Comparison of ENCODE assay signal across 8 cellular contexts in genomic region chr6:57173056-57173885, GRCh38.
DNase-seq lines count a peak whose midpoint lies in the region; ATAC-seq and TF ChIP-seq lines count a peak whose summit lies in the region.

No MANE protein-coding gene starts in this region.

- DNase-seq in DMS 273 treated with DMSO at 0.1 percent for 48 hours (lab: John Stamatoyannopoulos, UW) (peak; percentile 18), HUDEP-2 (lab: John Stamatoyannopoulos, UW; ENCODE audit: unreplicated experiment in 76 of 76) (peak in 49 of 76 experiments; percentile 12 to 67 (median 38)), cardiac fibroblast (ENCODE audit: low read depth in 2 of 2) (peak; percentile 34 to 44), left kidney (ENCODE audit: low read depth, low spot score) (peak; percentile 59), AML-193 (lab: John Stamatoyannopoulos, UW) (no peak), T1000 (lab: John Stamatoyannopoulos, UW) (no peak)
- DNase-seq in stimulated activated CD4-positive, alpha-beta T cell treated with anti-CD3 and anti-CD28 coated beads, TNF-alpha, amount 100 ng/mL, for 48 hours (ENCODE audit: low read depth in 3 of 3) = peak in 2 of 3 donors; percentile 11

- no peak for TF ChIP-seq CTCF in cardiac fibroblast (IDR thresholded peaks at IDR 0.05; ENCODE audit: low read depth, low read length)

- peak; percentile 18 for ATAC-seq in SK-N-SH treated with all-trans-retinoic acid at 6 μM for 48 hours

- H3K4me3 ChIP-seq in cardiac fibroblast (replicated peaks in 1 of 2; ENCODE audit: low read depth in 2 of 2, low read length in 2 of 2) = peak overlapping the region; percentile 64 to 77

TF ChIP-seq in SK-N-SH treated with all-trans-retinoic acid at 6 μM for 48 hours, 23 proteins besides CTCF, POLR2A, EP300 and RAD21:
- TF ChIP-seq ZFP3 (CRISPR knock-in tag; IDR thresholded peaks at IDR 0.05) (no peak), TCF4 (CRISPR knock-in tag; IDR thresholded peaks at IDR 0.05; ENCODE audit: borderline replicate concordance) (no peak), RARB (CRISPR knock-in tag; IDR thresholded peaks at IDR 0.05) (no peak), GLIS3 (CRISPR knock-in tag; IDR thresholded peaks at IDR 0.05) (no peak), ZNF70 (CRISPR knock-in tag; IDR thresholded peaks at IDR 0.05) (no peak)
- TF ChIP-seq, protein P1, sequence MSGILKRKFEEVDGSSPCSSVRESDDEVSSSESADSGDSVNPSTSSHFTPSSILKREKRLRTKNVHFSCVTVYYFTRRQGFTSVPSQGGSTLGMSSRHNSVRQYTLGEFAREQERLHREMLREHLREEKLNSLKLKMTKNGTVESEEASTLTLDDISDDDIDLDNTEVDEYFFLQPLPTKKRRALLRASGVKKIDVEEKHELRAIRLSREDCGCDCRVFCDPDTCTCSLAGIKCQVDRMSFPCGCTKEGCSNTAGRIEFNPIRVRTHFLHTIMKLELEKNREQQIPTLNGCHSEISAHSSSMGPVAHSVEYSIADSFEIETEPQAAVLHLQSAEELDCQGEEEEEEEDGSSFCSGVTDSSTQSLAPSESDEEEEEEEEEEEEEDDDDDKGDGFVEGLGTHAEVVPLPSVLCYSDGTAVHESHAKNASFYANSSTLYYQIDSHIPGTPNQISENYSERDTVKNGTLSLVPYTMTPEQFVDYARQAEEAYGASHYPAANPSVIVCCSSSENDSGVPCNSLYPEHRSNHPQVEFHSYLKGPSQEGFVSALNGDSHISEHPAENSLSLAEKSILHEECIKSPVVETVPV (CRISPR knock-in tag; IDR thresholded peaks at IDR 0.05) = no peak
TF ChIP-seq in SK-N-SH treated with all-trans-retinoic acid at 6 μM for 48 hours: peak in this region for 0.

Comparison
In these comparisons a context has a peak if more than half of its experiments do, and no peak if none do; other contexts are left out.
1. DNase-seq: peak in DMS 273 treated with DMSO at 0.1 percent for 48 hours (single experiment), HUDEP-2 (49 of 76), cardiac fibroblast (2 of 2), left kidney (single experiment) and stimulated activated CD4-positive, alpha-beta T cell treated with anti-CD3 and anti-CD28 coated beads, TNF-alpha, amount 100 ng/mL, for 48 hours (2 of 3); none in AML-193 (0 of 2) and T1000 (single experiment).